Comparison of ENCODE assay signal across 8 cellular contexts in genomic region chr1:43650306-43650941, GRCh38. TPM values are rescaled to one million over a fixed set of nuclear protein-coding genes. Genes with fewer than 3 reads are reported as not detected.
DNase-seq lines count a peak whose midpoint lies in the region; ATAC-seq and TF ChIP-seq lines count a peak whose summit lies in the region.

No MANE protein-coding gene starts in this region.

- no peak for TF ChIP-seq CTCF in AG10803 (conservative IDR thresholded peaks at IDR 0.05; ENCODE audit: low read length)
- no peak for TF ChIP-seq CTCF in chondrocyte (IDR thresholded peaks at IDR 0.05)

- DNase-seq in AG10803 (ENCODE audit: low read depth) = peak; percentile 99
- peak; percentile 91 for DNase-seq in NCI-H345 treated with DMSO at 0.1 percent for 48 hours (lab: John Stamatoyannopoulos, UW; ENCODE audit: unreplicated experiment)
- DNase-seq in chondrocyte (ENCODE audit: low spot score) = peak; percentile 95
- peak; percentile 94 for DNase-seq in kidney glomerular epithelial cell (lab: John Stamatoyannopoulos, UW)
- DNase-seq in stimulated activated CD4-positive, alpha-beta T cell treated with anti-CD3 and anti-CD28 coated beads, Interleukin-1b, Interleukin-23, amount 100 ng/mL, for 1 hour (ENCODE audit: low read depth in 2 of 2) = peak; percentile 75 to 79

- H3K36me3 Mint-ChIP-seq in chondrocyte (ENCODE audit: low read depth) = peaks cover 13% of the 10 kb centered on the region

- H3K4me3 ChIP-seq in AG10803 (ENCODE audit: low read length) = peak overlapping the region; percentile 97

- H3K4me3 Mint-ChIP-seq in chondrocyte (ENCODE audit: unreplicated experiment) = peak overlapping the region; percentile 99

- peaks cover under 1% of the 10 kb centered on the region for H3K27me3 Mint-ChIP-seq in chondrocyte (ENCODE audit: low read depth)

- peak; percentile 62 for ATAC-seq in GM19035 (IDR thresholded peaks at IDR 0.05; ENCODE audit: unreplicated experiment)
- peak; percentile 65 for ATAC-seq in HG03342 (IDR thresholded peaks at IDR 0.05; ENCODE audit: unreplicated experiment)
- ATAC-seq in activated CD4-positive, CD25-positive, alpha-beta regulatory T cell treated with anti-CD3 and anti-CD28 coated beads, Interleukin-2, amount 50 U/mL, for 24 hours = peak; percentile 71 to 72

- H3K9me3 Mint-ChIP-seq in chondrocyte (ENCODE audit: low read depth) = no peaks in the 10 kb centered on the region

- peaks cover 33% of the 10 kb centered on the region for H3K4me1 Mint-ChIP-seq in chondrocyte (ENCODE audit: low read depth)

- H3K27ac Mint-ChIP-seq in chondrocyte (ENCODE audit: unreplicated experiment) = peak overlapping the region; percentile 99

RNA-seq across cellular contexts. Expression of gene KDM4A, which starts 0.5 kb away (rescaled TPM):
- total RNA-seq in chondrocyte = 48.3 to 50.8 TPM (median 49.8 TPM) in 3 replicates

RNA-seq across cellular contexts. Expression of gene ST3GAL3, which starts 56.9 kb away (rescaled TPM):
- total RNA-seq in chondrocyte = 15.2 to 28.7 TPM (median 17.0 TPM) in 3 replicates

Comparison
In these comparisons a context has a peak if more than half of its experiments do, and no peak if none do; other contexts are left out.
1. Peak in every context shown above with its lines: DNase-seq, ATAC-seq and H3K4me3 ChIP-seq.